ENCODE assay signal across 8 cellular contexts in genomic region chr22:40176921-40177737, GRCh38. TPM values are rescaled to one million over a fixed set of nuclear protein-coding genes. Genes with fewer than 3 reads are reported as not detected.
DNase-seq lines count a peak whose midpoint lies in the region; ATAC-seq, FAIRE-seq and TF ChIP-seq lines count a peak whose summit lies in the region.

No MANE protein-coding gene starts in this region.

- intact Hi-C loops in heart left ventricle (cut with DNase I) = loop anchor here in 8 of 10 donors (5.0 to 10.0 kb wide), 6 partner anchors 98 to 168 kb away; partner anchors contain the start of gene ADSL (in 1 of the 8)

- H3K9me3 ChIP-seq in A549 (no peaks in the 10 kb centered on the region), heart left ventricle (no peaks in the 10 kb centered on the region)

- H3K27me3 ChIP-seq in heart left ventricle = no peaks in the 10 kb centered on the region

- 2% methylated on average over 14 of the region's 14 CpGs for WGBS in A549 (ENCODE audit: missing lambda C conversion rate)
- WGBS in heart left ventricle, 4 donors = 26 to 33% (median 31%) methylated on average over 14 of the region's 14 CpGs

- no peak for TF ChIP-seq EP300 in A549 (IDR thresholded peaks at IDR 0.05)

- POLR2A ChIA-PET in A549 (lab: Yijun Ruan, JAX) = interaction anchor here (0.5 to 1.9 kb wide), 18 partner anchors 8 to 444 kb away, joined by 3 to 49 read pairs (median 5); no protein-coding TSS in a partner anchor

- H3K4me3 ChIP-seq in A549 (peak overlapping the region; percentile 88), heart left ventricle (peak overlapping the region; percentile 57 to 88 (median 70)), retinal pigment epithelial cell (ENCODE audit: low read length) (peak overlapping the region; percentile 100)

- H3K4me2 ChIP-seq in A549 = peak overlapping the region; percentile 77

- ATAC-seq in A549 (peak; percentile 72 to 74), heart left ventricle (peak in 2 of 4 donors; percentile 12 to 46), HG03095 (IDR thresholded peaks at IDR 0.05; ENCODE audit: unreplicated experiment) (no peak), HG03460 (IDR thresholded peaks at IDR 0.05; ENCODE audit: unreplicated experiment) (no peak)

- CTCF ChIA-PET in A549 (lab: Yijun Ruan, JAX) = interaction anchor here (0.6 to 0.8 kb wide), 2 partner anchors 23 to 133 kb away, joined by 3 read pairs; no protein-coding TSS in a partner anchor

- H3K36me3 ChIP-seq in heart left ventricle = no peaks in the 10 kb centered on the region

- TF ChIP-seq POLR2A in A549 (IDR thresholded peaks at IDR 0.05; ENCODE audit: low read length) (no peak), H54 (IDR thresholded peaks at IDR 0.05; ENCODE audit: low read depth, low read length) (no peak), heart left ventricle (IDR thresholded peaks at IDR 0.05) (no peak)

- H3K4me1 ChIP-seq in A549 = peaks cover 36% of the 10 kb centered on the region
- peaks cover 5 to 59% (median 49%) of the 10 kb centered on the region in 12 donors for H3K4me1 ChIP-seq in heart left ventricle

- peak overlapping the region; percentile 94 to 97 for H3K27ac ChIP-seq in A549
- peak overlapping the region in 11 of 12 donors; percentile 51 to 96 (median 78) for H3K27ac ChIP-seq in heart left ventricle

- no peak for FAIRE-seq in A549 (lab: Jason Lieb, UNC)
- peak; percentile 73 for FAIRE-seq in H54 (lab: Jason Lieb, UNC)

- TF ChIP-seq CTCF in A549 (IDR thresholded peaks at IDR 0.05) (no peak), heart left ventricle (IDR thresholded peaks at IDR 0.05) (no peak), retinal pigment epithelial cell (conservative IDR thresholded peaks at IDR 0.05; ENCODE audit: low read depth, low read length) (no peak)

- no peak for TF ChIP-seq RAD21 in A549 (conservative IDR thresholded peaks at IDR 0.05 in 1 of 2, IDR thresholded peaks at IDR 0.05 in 1 of 2)

- DNase-seq in A549 (ENCODE audit: low read depth in 1 of 2, low spot score in 1 of 2) = peak in 1 of 2 experiments; percentile 49
- peak; percentile 15 for DNase-seq in H54 (ENCODE audit: insufficient read length, low spot score)
- DNase-seq in RPMI7951 (ENCODE audit: low read depth) = peak; percentile 59
- DNase-seq in activated naive CD4-positive, alpha-beta T cell treated with Interleukin-2 at 50 U/mL for 16 hours = peak; percentile 81
- peak in 1 of 5 donors; percentile 41 for DNase-seq in heart left ventricle
- DNase-seq in retinal pigment epithelial cell (ENCODE audit: low read depth) = no peak

TF ChIP-seq in A549, 52 proteins besides CTCF, POLR2A, EP300 and RAD21:
- TF ChIP-seq HOXA7 (CRISPR knock-in tag; IDR thresholded peaks at IDR 0.05) = no peak
- TF ChIP-seq FOSL2 (IDR thresholded peaks at IDR 0.05) = peak; percentile 57; the same call in 1 of the 2 replicates
- peak; percentile 72 for TF ChIP-seq FOSL2 (CRISPR knock-in tag; IDR thresholded peaks at IDR 0.05)
- peak; percentile 30 for TF ChIP-seq ZFP36 (IDR thresholded peaks at IDR 0.05; ENCODE audit: borderline replicate concordance, partially characterized antibody)
- peak; percentile 94; the same call in 1 of the 2 replicates for TF ChIP-seq KDM1A (IDR thresholded peaks at IDR 0.05; ENCODE audit: low read depth)
- TF ChIP-seq HDAC2 (IDR thresholded peaks at IDR 0.05) = peak; percentile 86

RNA-seq across cellular contexts. Expression of gene TNRC6B, which starts 0.6 kb away (rescaled TPM):
- 4.9 and 5.2 TPM in 2 replicates for polyA plus RNA-seq in A549 (2011; rRNA removed)
- 2.2 and 3.0 TPM in 2 replicates for polyA plus RNA-seq in A549 (2012; cell fraction: cytosol; rRNA removed)
- polyA plus RNA-seq in A549 (2012; cell fraction: nucleus; rRNA removed) = 4.9 and 5.7 TPM in 2 replicates
- 4.3 to 5.2 TPM (median 5.0 TPM) in 3 replicates for polyA plus RNA-seq in A549 (2017; fragmentation: RNase III; extraction: RNeasy Plus Mini Kit Qiagen cat#74134 plus additional on column Dnase treatment)
- 25.3 and 28.9 TPM in 2 replicates for polyA minus RNA-seq in A549 (2011; rRNA and poly(A)+ RNA removed)
- 9.5 and 14.4 TPM in 2 replicates for total RNA-seq in RPMI7951 (2014; rRNA removed; shearing (Covaris generic))
- total RNA-seq in heart left ventricle = 10 to 100 TPM; 32.7 to 62.4 (median 41.1) TPM
- polyA plus RNA-seq in heart left ventricle = 10 to 100 TPM; 13.2 to 18.3 TPM

Comparison
In these comparisons a context has a peak if more than half of its experiments do, and no peak if none do; other contexts are left out.
1. ATAC-seq: peak in A549 (2 of 2); none in HG03095 (single experiment) and HG03460 (single experiment).
2. Peak in every context shown above with its lines, with median percentiles within 50 percentile points of each other: H3K4me3 ChIP-seq.